Comparison of ENCODE assay signal across 22 cellular contexts in genomic region chr1:15330028-15330427, GRCh38.
DNase-seq lines count a peak whose midpoint lies in the region; ATAC-seq and TF ChIP-seq lines count a peak whose summit lies in the region.
"Had no signal": no experiment of that assay in that cellular context is flagged by ENCODE, and none has a peak within 500 bp of the region (broad histone marks: within the 10 kb centered on the region; RNA-seq: fewer than 3 reads in every experiment).

No MANE protein-coding gene starts in this region.

- no peaks in the 10 kb centered on the region for H3K36me3 ChIP-seq in breast epithelium
- no peaks in the 10 kb centered on the region for H3K36me3 ChIP-seq in RWPE2 (ENCODE audit: low read depth)
- H3K36me3 ChIP-seq: BLaER1, MG63 had no signal

- DNase-seq in MCF 10A (ENCODE audit: unreplicated experiment), result peak; percentile 45
- no peak for DNase-seq in breast epithelium (ENCODE audit: low spot score in 2 of 2)
- no peak for DNase-seq in RWPE2 (ENCODE audit: low spot score)
- peak; percentile 43 to 78 for DNase-seq in dermis microvascular lymphatic vessel endothelial cell (ENCODE audit: low read depth in 2 of 2)
- DNase-seq in kidney glomerular epithelial cell (lab: John Stamatoyannopoulos, UW), result peak; percentile 11
- no peak for DNase-seq in activated CD4-positive, CD25-positive, alpha-beta regulatory T cell treated with anti-CD3 and anti-CD28 coated beads, Interleukin-2, amount 50 U/mL, for 72 hours
- no peak for DNase-seq in coronary artery (ENCODE audit: low spot score)
- DNase-seq: CD4-positive, alpha-beta T cell; COR-L47; DND-41; HCEC 1CT; KBM-7; MG63; NCI-H1105 treated with DMSO at 0.1 percent for 48 hours; NCI-H146; NCI-H1930; NCI-H524 treated with DMSO at 0.1 percent for 48 hours; SIG-M5 had no signal

- no peaks in the 10 kb centered on the region for H3K4me1 Mint-ChIP-seq in MCF 10A (ENCODE audit: insufficient read depth, unreplicated experiment)

- POLR2A ChIA-PET in MCF 10A (lab: Yijun Ruan, JAX), result interaction anchor here (0.6 to 0.7 kb wide), 2 partner anchors 71 to 174 kb away, joined by 3 read pairs; no protein-coding TSS in a partner anchor

- TF ChIP-seq POLR2A in breast epithelium (IDR thresholded peaks at IDR 0.05), result no peak

- CTCF ChIA-PET in MCF 10A (lab: Yijun Ruan, JAX), result interaction anchor here (1.0 kb wide), 1 partner anchor 102 kb away, joined by 4 read pairs; no protein-coding TSS in a partner anchor

- no peaks in the 10 kb centered on the region for H3K27me3 ChIP-seq in breast epithelium
- H3K27me3 ChIP-seq in RWPE2 (ENCODE audit: insufficient read depth, poor library complexity, severe bottlenecking), result no peaks in the 10 kb centered on the region
- H3K27me3 ChIP-seq: BLaER1, MG63 had no signal

- no TSS peak for BruUV-seq in MCF 10A (replicated peaks; lab: Mats Ljungman, UMichigan)

- peaks cover 4% of the 10 kb centered on the region for H3K36me3 Mint-ChIP-seq in MCF 10A (ENCODE audit: insufficient read depth, unreplicated experiment)

- no peak overlapping the region for H3K4me3 ChIP-seq in breast epithelium
- no peak overlapping the region for H3K4me3 ChIP-seq in RWPE2 (ENCODE audit: severe bottlenecking)
- H3K4me3 ChIP-seq in coronary artery, result no peak overlapping the region
- H3K4me3 ChIP-seq: BLaER1, MG63, SK-N-MC had no signal

- TF ChIP-seq CTCF in MCF 10A (IDR thresholded peaks at IDR 0.05; ENCODE audit: unreplicated experiment) (no peak), breast epithelium (IDR thresholded peaks at IDR 0.05) (no peak), RWPE2 (IDR thresholded peaks at IDR 0.05; ENCODE audit: poor library complexity, severe bottlenecking) (no peak), coronary artery (IDR thresholded peaks at IDR 0.05) (no peak)

- H3K4me1 ChIP-seq in breast epithelium, result no peaks in the 10 kb centered on the region
- peaks cover 9% of the 10 kb centered on the region for H3K4me1 ChIP-seq in RWPE2 (ENCODE audit: insufficient read depth, poor library complexity, severe bottlenecking)

- no peaks in the 10 kb centered on the region for H3K9me3 ChIP-seq in breast epithelium
- H3K9me3 ChIP-seq in RWPE2 (ENCODE audit: severe bottlenecking), result no peaks in the 10 kb centered on the region
- H3K9me3 ChIP-seq: BLaER1, MG63 had no signal

- no peak overlapping the region for H3K27ac Mint-ChIP-seq in MCF 10A (ENCODE audit: low read depth, unreplicated experiment)
- H3K27ac Mint-ChIP-seq: CD4-positive, alpha-beta T cell had no signal

- no peaks in the 10 kb centered on the region for H3K9me3 Mint-ChIP-seq in MCF 10A (ENCODE audit: unreplicated experiment)
- H3K9me3 Mint-ChIP-seq: CD4-positive, alpha-beta T cell had no signal

- ATAC-seq in RWPE2 (ENCODE audit: low read depth) (peak; percentile 91), GM21529 (IDR thresholded peaks at IDR 0.05; ENCODE audit: unreplicated experiment) (no peak)
- ATAC-seq: Panc1 had no signal

- intact Hi-C loops in MCF 10A (cut with micrococcal nuclease), result no loop called here
- intact Hi-C loops in breast epithelium (cut with DNase I; ENCODE audit: low total_unique reads), result no loop called here

- H3K27ac ChIP-seq in breast epithelium (no peak overlapping the region), RWPE2 (ENCODE audit: poor library complexity, severe bottlenecking) (no peak overlapping the region), coronary artery (no peak overlapping the region)
- H3K27ac ChIP-seq: BLaER1, SK-N-MC had no signal

- H3K4me3 Mint-ChIP-seq in MCF 10A (ENCODE audit: unreplicated experiment), result no peak overlapping the region
- H3K4me3 Mint-ChIP-seq: CD4-positive, alpha-beta T cell had no signal

- peaks cover 11% of the 10 kb centered on the region for H3K27me3 Mint-ChIP-seq in MCF 10A (ENCODE audit: insufficient read depth, unreplicated experiment)

Comparison
In these comparisons a context has a peak if more than half of its experiments do, and no peak if none do; other contexts are left out.
1. DNase-seq: peak in MCF 10A (single experiment), dermis microvascular lymphatic vessel endothelial cell (2 of 2) and kidney glomerular epithelial cell (single experiment); none in breast epithelium (0 of 2), RWPE2 (single experiment), activated CD4-positive, CD25-positive, alpha-beta regulatory T cell treated with anti-CD3 and anti-CD28 coated beads, Interleukin-2, amount 50 U/mL, for 72 hours (single experiment) and coronary artery (single experiment).